1 cellular context compared by ENCODE assay signal in genomic region chr4:24559889-24560288, GRCh38.
TF ChIP-seq lines count a peak whose summit lies in the region.

No MANE protein-coding gene starts in this region.

TF ChIP-seq in GM23338, 12 proteins besides CTCF, POLR2A, EP300 and RAD21 (continued from another document):
- TF ChIP-seq ZNF462 (CRISPR knock-in tag; IDR thresholded peaks at IDR 0.05) = no peak
- TF ChIP-seq EZH2 (IDR thresholded peaks at IDR 0.05; ENCODE audit: low read depth, unreplicated experiment) = no peak
- no peak for TF ChIP-seq POLR2AphosphoS5 (IDR thresholded peaks at IDR 0.05; ENCODE audit: low read depth)
- TF ChIP-seq REST (IDR thresholded peaks at IDR 0.05; ENCODE audit: unreplicated experiment) = no peak
- no peak for TF ChIP-seq CREB1 (CRISPR knock-in tag; IDR thresholded peaks at IDR 0.05; ENCODE audit: low read depth)
- TF ChIP-seq JUNB (IDR thresholded peaks at IDR 0.05; ENCODE audit: unreplicated experiment) = no peak
- TF ChIP-seq STAT1 (IDR thresholded peaks at IDR 0.05; ENCODE audit: unreplicated experiment) = no peak
- no peak for TF ChIP-seq ZNF331 (CRISPR knock-in tag; IDR thresholded peaks at IDR 0.05; ENCODE audit: low read depth)
- no peak for TF ChIP-seq ETS1 (IDR thresholded peaks at IDR 0.05)
